In the genomic region with DNA sequence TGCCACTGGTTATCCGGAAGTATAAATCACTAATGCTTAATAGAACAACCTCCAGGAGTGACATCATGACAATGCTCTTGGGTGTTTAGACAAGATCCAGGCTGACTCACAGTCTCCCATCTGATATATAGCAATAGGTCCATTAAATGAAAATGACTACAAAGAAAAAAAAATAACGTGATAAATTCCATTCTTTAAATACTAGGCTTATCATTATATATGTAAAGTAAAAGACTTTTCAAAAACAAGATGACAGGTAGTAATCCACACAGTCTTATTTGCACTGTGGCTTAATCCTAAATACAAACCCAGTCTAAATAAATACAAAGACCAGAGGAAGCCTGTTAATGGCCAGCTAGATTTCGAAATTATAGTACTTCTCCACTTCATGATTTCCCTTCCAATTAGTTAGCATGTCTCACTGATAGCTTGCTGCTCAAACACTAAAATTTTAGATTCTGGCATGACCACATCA, we compare ENCODE assay signal across 12 cellular contexts.
DNase-seq lines count a peak whose midpoint lies in the region; ATAC-seq and TF ChIP-seq lines count a peak whose summit lies in the region.
"Had no signal": no experiment of that assay in that cellular context is flagged by ENCODE, and none has a peak within 500 bp of the region (broad histone marks: within the 10 kb centered on the region; RNA-seq: fewer than 3 reads in every experiment).

No MANE protein-coding gene starts in this region.

- no peak overlapping the region for H3K18ac ChIP-seq in mesendoderm (ENCODE audit: low read length)

- H2BK15ac ChIP-seq in mesendoderm (replicated peaks; ENCODE audit: low read depth): no peak overlapping the region

- H3K56ac ChIP-seq in mesendoderm (ENCODE audit: low read length): no peak overlapping the region

- no CpG with 5 or more reads among the region's 3 CpGs for WGBS in mesendoderm (ENCODE audit: extremely low coverage, insufficient coverage, low lambda C conversion rate)

- no peak overlapping the region for H3K4me3 ChIP-seq in mesendoderm (ENCODE audit: low read length)
- H3K4me3 ChIP-seq: cardiac muscle cell had no signal

- no peak overlapping the region for H3K4me2 ChIP-seq in mesendoderm (ENCODE audit: low read length)

- no peak overlapping the region for H4K8ac ChIP-seq in mesendoderm (ENCODE audit: low read depth, low read length)

- no peaks in the 10 kb centered on the region for H3K27me3 ChIP-seq in mesendoderm (ENCODE audit: insufficient read depth, low read length, poor library complexity)
- H3K27me3 ChIP-seq: cardiac muscle cell, neutrophil had no signal

- no peak overlapping the region for H2BK5ac ChIP-seq in mesendoderm (ENCODE audit: low read length)

- TF ChIP-seq CTCF in 22Rv1 (IDR thresholded peaks at IDR 0.05): no peak

- no peaks in the 10 kb centered on the region for H3K79me1 ChIP-seq in mesendoderm (ENCODE audit: low read length)

- no peak overlapping the region for H4K5ac ChIP-seq in mesendoderm (ENCODE audit: low read length)

- no peak overlapping the region for H2AK5ac ChIP-seq in mesendoderm (ENCODE audit: low read length)

- H3K9ac ChIP-seq in mesendoderm (ENCODE audit: low read length): no peak overlapping the region

- H3K23ac ChIP-seq in mesendoderm (ENCODE audit: low read length): no peak overlapping the region

- H3K79me2 ChIP-seq in mesendoderm (ENCODE audit: control insufficient read depth, insufficient read depth, low read length): no peaks in the 10 kb centered on the region

- H3K27ac ChIP-seq in 22Rv1 (peak overlapping the region; percentile 24; the same call in 1 of the 2 replicates), mesendoderm (ENCODE audit: low read depth, low read length) (no peak overlapping the region)
- H3K27ac ChIP-seq: C4-2B, cardiac muscle cell, neutrophil had no signal

- no peak overlapping the region for H2BK120ac ChIP-seq in mesendoderm (ENCODE audit: low read depth, low read length)

- no peak overlapping the region for H3K4ac ChIP-seq in mesendoderm (ENCODE audit: low read depth, low read length)

- ATAC-seq in esophagus mucosa: peak; percentile 95
- ATAC-seq in GM19397 (IDR thresholded peaks at IDR 0.05; ENCODE audit: unreplicated experiment): no peak

- no peaks in the 10 kb centered on the region for H3K36me3 ChIP-seq in mesendoderm (ENCODE audit: control insufficient read depth, insufficient read depth, low read length)
- H3K36me3 ChIP-seq: cardiac muscle cell, neutrophil had no signal

- DNase-seq in H4 (ENCODE audit: low spot score) (peak; percentile 28), NCI-H748 treated with DMSO at 0.1 percent for 48 hours (lab: John Stamatoyannopoulos, UW) (peak; percentile 80), SW 1271 (lab: John Stamatoyannopoulos, UW) (no peak), mesendoderm (no peak)
- DNase-seq in stimulated activated CD4-positive, alpha-beta T cell treated with anti-CD3 and anti-CD28 coated beads, Interleukin-4, amount 100 ng/mL, for 4 hours: no peak
- DNase-seq: Right ventricle myocardium superior had no signal

- H3K4me1 ChIP-seq in mesendoderm (ENCODE audit: control insufficient read depth, low read depth, low read length): no peaks in the 10 kb centered on the region

Comparison
In these comparisons a context has a peak if more than half of its experiments do, and no peak if none do; other contexts are left out.
1. DNase-seq: peak in H4 (single experiment) and NCI-H748 treated with DMSO at 0.1 percent for 48 hours (single experiment); none in stimulated activated CD4-positive, alpha-beta T cell treated with anti-CD3 and anti-CD28 coated beads, Interleukin-4, amount 100 ng/mL, for 4 hours (0 of 2), SW 1271 (0 of 2) and mesendoderm (single experiment).